Comparison of ENCODE assay signal across 1 cellular context in the genomic region with DNA sequence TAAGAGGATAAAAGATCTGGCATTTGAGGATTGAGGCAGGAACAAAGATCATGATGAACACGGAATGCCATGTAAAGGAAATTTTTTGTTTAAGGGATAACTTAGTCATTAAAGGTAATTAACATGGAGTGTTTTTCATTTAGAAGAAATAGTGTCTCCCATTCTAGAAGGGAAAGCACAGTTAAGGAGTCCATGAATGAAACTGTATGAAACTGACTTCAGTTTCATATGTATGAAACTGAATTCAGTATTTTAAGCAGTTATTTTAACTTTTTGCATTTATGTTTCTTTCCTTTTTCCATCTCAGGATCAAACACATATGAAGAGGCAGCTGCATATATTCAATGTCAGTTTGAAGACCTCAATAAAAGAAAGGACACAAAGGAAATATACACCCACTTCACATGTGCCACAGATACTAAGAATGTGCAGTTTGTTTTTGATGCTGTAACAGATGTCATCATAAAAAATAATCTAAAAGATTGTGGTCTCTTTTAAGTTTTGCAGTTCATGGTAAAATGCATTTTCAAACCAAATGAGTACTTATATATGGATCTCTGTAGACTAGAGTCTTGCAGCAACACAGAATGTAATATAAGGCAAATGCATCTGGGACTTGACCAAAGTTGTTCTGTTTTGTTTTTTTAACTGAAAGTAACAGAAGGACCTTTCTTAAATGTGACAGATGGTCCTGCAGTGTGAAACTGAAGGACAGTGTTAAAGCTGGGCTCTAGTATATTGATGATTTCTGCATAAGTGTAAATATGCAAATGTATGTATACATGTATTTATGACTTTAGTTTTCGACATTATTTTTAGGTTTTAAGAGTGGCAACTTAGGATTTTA.
TF ChIP-seq lines count a peak whose summit lies in the region.

No MANE protein-coding gene starts in this region.

TF ChIP-seq in HCT116, 20 proteins besides CTCF, POLR2A, EP300 and RAD21 (continued from another document):
- TF ChIP-seq YY1 (IDR thresholded peaks at IDR 0.05; ENCODE audit: extremely low read depth, insufficient replicate concordance, low read depth, low read length) (no peak), EZH2 (IDR thresholded peaks at IDR 0.05) (no peak), POLR2AphosphoS5 (IDR thresholded peaks at IDR 0.05; ENCODE audit: low read depth, low read length) (no peak), EZH2phosphoT487 (IDR thresholded peaks at IDR 0.05; ENCODE audit: borderline replicate concordance) (no peak), SP1 (IDR thresholded peaks at IDR 0.05; ENCODE audit: low read depth) (no peak), SRF (IDR thresholded peaks at IDR 0.05; ENCODE audit: low read depth) (no peak), TCF7L2 (IDR thresholded peaks at IDR 0.05; ENCODE audit: borderline replicate concordance, extremely low read depth, insufficient read depth, insufficient read length) (no peak), CBX3 (IDR thresholded peaks at IDR 0.05; ENCODE audit: low read depth) (no peak), SIN3A (IDR thresholded peaks at IDR 0.05; ENCODE audit: low read depth) (no peak), EGR1 (IDR thresholded peaks at IDR 0.05; ENCODE audit: low read depth) (no peak), ZNF274 (IDR thresholded peaks at IDR 0.05; ENCODE audit: low read depth, low read length) (no peak), CEBPB (IDR thresholded peaks at IDR 0.05; ENCODE audit: low read depth) (no peak), JUND (IDR thresholded peaks at IDR 0.05) (no peak), ZFX (IDR thresholded peaks at IDR 0.05) (no peak)
- TF ChIP-seq, protein P1, sequence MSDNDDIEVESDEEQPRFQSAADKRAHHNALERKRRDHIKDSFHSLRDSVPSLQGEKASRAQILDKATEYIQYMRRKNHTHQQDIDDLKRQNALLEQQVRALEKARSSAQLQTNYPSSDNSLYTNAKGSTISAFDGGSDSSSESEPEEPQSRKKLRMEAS (IDR thresholded peaks at IDR 0.05): no peak
- TF ChIP-seq, protein P2, sequence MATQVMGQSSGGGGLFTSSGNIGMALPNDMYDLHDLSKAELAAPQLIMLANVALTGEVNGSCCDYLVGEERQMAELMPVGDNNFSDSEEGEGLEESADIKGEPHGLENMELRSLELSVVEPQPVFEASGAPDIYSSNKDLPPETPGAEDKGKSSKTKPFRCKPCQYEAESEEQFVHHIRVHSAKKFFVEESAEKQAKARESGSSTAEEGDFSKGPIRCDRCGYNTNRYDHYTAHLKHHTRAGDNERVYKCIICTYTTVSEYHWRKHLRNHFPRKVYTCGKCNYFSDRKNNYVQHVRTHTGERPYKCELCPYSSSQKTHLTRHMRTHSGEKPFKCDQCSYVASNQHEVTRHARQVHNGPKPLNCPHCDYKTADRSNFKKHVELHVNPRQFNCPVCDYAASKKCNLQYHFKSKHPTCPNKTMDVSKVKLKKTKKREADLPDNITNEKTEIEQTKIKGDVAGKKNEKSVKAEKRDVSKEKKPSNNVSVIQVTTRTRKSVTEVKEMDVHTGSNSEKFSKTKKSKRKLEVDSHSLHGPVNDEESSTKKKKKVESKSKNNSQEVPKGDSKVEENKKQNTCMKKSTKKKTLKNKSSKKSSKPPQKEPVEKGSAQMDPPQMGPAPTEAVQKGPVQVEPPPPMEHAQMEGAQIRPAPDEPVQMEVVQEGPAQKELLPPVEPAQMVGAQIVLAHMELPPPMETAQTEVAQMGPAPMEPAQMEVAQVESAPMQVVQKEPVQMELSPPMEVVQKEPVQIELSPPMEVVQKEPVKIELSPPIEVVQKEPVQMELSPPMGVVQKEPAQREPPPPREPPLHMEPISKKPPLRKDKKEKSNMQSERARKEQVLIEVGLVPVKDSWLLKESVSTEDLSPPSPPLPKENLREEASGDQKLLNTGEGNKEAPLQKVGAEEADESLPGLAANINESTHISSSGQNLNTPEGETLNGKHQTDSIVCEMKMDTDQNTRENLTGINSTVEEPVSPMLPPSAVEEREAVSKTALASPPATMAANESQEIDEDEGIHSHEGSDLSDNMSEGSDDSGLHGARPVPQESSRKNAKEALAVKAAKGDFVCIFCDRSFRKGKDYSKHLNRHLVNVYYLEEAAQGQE (IDR thresholded peaks at IDR 0.05; ENCODE audit: low read depth): no peak
- TF ChIP-seq, protein P3, sequence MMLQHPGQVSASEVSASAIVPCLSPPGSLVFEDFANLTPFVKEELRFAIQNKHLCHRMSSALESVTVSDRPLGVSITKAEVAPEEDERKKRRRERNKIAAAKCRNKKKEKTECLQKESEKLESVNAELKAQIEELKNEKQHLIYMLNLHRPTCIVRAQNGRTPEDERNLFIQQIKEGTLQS (IDR thresholded peaks at IDR 0.05): no peak
